1 cellular context compared by ENCODE assay signal in the genomic region with DNA sequence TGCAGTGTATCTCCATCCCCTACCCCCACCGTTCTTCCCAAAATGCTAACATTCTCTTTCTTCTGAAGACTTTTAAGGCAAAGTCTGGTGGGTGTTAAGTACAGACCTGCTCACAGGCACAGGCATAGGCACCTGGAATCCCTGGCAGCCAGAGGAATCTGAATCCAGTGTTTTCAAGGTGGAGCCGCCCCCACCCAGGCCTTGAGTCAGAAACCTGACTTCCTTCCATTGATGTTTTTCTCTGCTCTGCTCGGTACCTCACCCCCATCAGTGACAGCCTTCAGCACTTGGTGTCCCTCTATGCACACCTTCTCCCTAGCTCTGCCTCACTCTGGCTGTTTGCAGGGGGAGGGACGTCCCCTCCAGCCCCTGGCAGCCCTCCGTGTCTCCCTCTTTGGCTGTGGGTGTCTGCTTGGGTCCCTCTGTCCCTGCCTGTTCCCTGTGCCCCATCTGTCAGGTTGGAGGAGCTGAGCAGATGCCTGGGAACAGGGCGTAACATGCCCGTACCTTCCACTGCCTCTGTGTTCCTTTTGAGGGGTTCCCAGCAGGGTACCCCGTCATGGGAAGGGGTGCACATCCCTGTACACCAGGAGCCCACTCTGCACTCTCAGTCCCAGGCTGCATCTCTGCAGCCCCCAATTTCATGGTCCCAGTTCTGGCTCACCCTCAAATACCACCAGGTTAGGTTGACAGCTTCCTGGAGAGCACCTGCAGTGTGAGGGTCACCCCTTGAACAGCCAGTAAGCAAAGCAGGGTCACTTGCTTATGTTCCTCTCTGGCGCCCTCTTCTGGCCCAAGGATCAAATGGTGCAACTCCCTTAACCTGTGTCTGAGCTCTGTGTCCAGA.
TF ChIP-seq lines count a peak whose summit lies in the region.

No MANE protein-coding gene starts in this region.

TF ChIP-seq in HEK293, 187 proteins besides CTCF, POLR2A, EP300 and RAD21 (continued from another document):
- TF ChIP-seq, protein P1, sequence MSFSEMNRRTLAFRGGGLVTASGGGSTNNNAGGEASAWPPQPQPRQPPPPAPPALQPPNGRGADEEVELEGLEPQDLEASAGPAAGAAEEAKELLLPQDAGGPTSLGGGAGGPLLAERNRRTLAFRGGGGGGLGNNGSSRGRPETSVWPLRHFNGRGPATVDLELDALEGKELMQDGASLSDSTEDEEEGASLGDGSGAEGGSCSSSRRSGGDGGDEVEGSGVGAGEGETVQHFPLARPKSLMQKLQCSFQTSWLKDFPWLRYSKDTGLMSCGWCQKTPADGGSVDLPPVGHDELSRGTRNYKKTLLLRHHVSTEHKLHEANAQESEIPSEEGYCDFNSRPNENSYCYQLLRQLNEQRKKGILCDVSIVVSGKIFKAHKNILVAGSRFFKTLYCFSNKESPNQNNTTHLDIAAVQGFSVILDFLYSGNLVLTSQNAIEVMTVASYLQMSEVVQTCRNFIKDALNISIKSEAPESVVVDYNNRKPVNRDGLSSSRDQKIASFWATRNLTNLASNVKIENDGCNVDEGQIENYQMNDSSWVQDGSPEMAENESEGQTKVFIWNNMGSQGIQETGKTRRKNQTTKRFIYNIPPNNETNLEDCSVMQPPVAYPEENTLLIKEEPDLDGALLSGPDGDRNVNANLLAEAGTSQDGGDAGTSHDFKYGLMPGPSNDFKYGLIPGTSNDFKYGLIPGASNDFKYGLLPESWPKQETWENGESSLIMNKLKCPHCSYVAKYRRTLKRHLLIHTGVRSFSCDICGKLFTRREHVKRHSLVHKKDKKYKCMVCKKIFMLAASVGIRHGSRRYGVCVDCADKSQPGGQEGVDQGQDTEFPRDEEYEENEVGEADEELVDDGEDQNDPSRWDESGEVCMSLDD (tag by site-specific recombination; IDR thresholded peaks at IDR 0.05): peak; percentile 88; the same call in 1 of the 2 replicates
- TF ChIP-seq ZBTB8A (tag by site-specific recombination; IDR thresholded peaks at IDR 0.05): no peak
TF ChIP-seq in HEK293: peak in this region for 3.
